ENCODE assay signal across 1 cellular context in the genomic region with DNA sequence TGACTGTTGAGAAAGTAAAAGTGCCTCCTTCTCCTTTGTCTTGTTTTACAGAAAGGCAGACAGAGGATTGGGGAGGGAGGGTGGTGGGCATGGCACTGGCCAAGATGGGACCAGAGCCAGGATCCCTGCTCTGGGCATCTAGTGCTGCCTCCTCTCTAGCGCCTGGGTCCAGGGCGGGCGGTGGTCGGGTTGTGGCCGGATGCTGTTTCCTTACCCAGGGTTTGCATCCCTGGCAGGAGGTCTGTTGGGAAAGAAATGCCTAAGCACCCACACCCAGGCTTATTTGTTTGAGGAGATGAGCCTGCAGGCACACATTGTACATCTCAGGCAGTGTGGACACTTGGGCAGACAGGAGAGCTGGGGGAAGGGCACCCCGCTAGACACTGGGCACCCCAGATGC.
TF ChIP-seq lines count a peak whose summit lies in the region.

No MANE protein-coding gene starts in this region.

TF ChIP-seq in GM12878, 131 proteins besides CTCF, POLR2A, EP300 and RAD21:
- TF ChIP-seq, protein P1, sequence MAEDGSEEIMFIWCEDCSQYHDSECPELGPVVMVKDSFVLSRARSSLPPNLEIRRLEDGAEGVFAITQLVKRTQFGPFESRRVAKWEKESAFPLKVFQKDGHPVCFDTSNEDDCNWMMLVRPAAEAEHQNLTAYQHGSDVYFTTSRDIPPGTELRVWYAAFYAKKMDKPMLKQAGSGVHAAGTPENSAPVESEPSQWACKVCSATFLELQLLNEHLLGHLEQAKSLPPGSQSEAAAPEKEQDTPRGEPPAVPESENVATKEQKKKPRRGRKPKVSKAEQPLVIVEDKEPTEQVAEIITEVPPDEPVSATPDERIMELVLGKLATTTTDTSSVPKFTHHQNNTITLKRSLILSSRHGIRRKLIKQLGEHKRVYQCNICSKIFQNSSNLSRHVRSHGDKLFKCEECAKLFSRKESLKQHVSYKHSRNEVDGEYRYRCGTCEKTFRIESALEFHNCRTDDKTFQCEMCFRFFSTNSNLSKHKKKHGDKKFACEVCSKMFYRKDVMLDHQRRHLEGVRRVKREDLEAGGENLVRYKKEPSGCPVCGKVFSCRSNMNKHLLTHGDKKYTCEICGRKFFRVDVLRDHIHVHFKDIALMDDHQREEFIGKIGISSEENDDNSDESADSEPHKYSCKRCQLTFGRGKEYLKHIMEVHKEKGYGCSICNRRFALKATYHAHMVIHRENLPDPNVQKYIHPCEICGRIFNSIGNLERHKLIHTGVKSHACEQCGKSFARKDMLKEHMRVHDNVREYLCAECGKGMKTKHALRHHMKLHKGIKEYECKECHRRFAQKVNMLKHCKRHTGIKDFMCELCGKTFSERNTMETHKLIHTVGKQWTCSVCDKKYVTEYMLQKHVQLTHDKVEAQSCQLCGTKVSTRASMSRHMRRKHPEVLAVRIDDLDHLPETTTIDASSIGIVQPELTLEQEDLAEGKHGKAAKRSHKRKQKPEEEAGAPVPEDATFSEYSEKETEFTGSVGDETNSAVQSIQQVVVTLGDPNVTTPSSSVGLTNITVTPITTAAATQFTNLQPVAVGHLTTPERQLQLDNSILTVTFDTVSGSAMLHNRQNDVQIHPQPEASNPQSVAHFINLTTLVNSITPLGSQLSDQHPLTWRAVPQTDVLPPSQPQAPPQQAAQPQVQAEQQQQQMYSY (CRISPR knock-in tag; IDR thresholded peaks at IDR 0.05): no peak
- TF ChIP-seq BMI1 (IDR thresholded peaks at IDR 0.05; ENCODE audit: borderline replicate concordance): no peak
- TF ChIP-seq, protein P2, sequence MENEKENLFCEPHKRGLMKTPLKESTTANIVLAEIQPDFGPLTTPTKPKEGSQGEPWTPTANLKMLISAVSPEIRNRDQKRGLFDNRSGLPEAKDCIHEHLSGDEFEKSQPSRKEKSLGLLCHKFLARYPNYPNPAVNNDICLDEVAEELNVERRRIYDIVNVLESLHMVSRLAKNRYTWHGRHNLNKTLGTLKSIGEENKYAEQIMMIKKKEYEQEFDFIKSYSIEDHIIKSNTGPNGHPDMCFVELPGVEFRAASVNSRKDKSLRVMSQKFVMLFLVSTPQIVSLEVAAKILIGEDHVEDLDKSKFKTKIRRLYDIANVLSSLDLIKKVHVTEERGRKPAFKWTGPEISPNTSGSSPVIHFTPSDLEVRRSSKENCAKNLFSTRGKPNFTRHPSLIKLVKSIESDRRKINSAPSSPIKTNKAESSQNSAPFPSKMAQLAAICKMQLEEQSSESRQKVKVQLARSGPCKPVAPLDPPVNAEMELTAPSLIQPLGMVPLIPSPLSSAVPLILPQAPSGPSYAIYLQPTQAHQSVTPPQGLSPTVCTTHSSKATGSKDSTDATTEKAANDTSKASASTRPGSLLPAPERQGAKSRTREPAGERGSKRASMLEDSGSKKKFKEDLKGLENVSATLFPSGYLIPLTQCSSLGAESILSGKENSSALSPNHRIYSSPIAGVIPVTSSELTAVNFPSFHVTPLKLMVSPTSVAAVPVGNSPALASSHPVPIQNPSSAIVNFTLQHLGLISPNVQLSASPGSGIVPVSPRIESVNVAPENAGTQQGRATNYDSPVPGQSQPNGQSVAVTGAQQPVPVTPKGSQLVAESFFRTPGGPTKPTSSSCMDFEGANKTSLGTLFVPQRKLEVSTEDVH (IDR thresholded peaks at IDR 0.05; ENCODE audit: low read depth, partially characterized antibody): no peak
- TF ChIP-seq, protein P3, sequence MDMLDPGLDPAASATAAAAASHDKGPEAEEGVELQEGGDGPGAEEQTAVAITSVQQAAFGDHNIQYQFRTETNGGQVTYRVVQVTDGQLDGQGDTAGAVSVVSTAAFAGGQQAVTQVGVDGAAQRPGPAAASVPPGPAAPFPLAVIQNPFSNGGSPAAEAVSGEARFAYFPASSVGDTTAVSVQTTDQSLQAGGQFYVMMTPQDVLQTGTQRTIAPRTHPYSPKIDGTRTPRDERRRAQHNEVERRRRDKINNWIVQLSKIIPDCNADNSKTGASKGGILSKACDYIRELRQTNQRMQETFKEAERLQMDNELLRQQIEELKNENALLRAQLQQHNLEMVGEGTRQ (IDR thresholded peaks at IDR 0.05; ENCODE audit: borderline replicate concordance, low read depth, low read length): no peak
- no peak for TF ChIP-seq RAD51 (IDR thresholded peaks at IDR 0.05)
- no peak for TF ChIP-seq BRCA1 (IDR thresholded peaks at IDR 0.05; ENCODE audit: low read depth, low read length)
- TF ChIP-seq NBN (IDR thresholded peaks at IDR 0.05): no peak
- TF ChIP-seq JUND (IDR thresholded peaks at IDR 0.05; ENCODE audit: low read depth, low read length): no peak
- no peak for TF ChIP-seq RUNX3 (IDR thresholded peaks at IDR 0.05; ENCODE audit: low read length)
- TF ChIP-seq YBX1 (IDR thresholded peaks at IDR 0.05): no peak
- TF ChIP-seq NR2F1 (conservative IDR thresholded peaks at IDR 0.05): no peak
- TF ChIP-seq, protein P4, sequence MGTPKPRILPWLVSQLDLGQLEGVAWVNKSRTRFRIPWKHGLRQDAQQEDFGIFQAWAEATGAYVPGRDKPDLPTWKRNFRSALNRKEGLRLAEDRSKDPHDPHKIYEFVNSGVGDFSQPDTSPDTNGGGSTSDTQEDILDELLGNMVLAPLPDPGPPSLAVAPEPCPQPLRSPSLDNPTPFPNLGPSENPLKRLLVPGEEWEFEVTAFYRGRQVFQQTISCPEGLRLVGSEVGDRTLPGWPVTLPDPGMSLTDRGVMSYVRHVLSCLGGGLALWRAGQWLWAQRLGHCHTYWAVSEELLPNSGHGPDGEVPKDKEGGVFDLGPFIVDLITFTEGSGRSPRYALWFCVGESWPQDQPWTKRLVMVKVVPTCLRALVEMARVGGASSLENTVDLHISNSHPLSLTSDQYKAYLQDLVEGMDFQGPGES (IDR thresholded peaks at IDR 0.05): no peak
- TF ChIP-seq, protein P5, sequence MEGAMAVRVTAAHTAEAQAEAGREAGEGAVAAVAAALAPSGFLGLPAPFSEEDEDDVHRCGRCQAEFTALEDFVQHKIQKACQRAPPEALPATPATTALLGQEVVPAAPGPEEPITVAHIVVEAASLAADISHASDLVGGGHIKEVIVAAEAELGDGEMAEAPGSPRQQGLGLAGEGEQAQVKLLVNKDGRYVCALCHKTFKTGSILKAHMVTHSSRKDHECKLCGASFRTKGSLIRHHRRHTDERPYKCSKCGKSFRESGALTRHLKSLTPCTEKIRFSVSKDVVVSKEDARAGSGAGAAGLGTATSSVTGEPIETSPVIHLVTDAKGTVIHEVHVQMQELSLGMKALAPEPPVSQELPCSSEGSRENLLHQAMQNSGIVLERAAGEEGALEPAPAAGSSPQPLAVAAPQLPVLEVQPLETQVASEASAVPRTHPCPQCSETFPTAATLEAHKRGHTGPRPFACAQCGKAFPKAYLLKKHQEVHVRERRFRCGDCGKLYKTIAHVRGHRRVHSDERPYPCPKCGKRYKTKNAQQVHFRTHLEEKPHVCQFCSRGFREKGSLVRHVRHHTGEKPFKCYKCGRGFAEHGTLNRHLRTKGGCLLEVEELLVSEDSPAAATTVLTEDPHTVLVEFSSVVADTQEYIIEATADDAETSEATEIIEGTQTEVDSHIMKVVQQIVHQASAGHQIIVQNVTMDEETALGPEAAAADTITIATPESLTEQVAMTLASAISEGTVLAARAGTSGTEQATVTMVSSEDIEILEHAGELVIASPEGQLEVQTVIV (IDR thresholded peaks at IDR 0.05; ENCODE audit: borderline replicate concordance, partially characterized antibody): no peak
- TF ChIP-seq EGR1 (IDR thresholded peaks at IDR 0.05; ENCODE audit: borderline replicate concordance in 1 of 2, low read depth in 2 of 2, low read length in 2 of 2): no peak
